ENCODE assay signal across 22 cellular contexts in the genomic region with DNA sequence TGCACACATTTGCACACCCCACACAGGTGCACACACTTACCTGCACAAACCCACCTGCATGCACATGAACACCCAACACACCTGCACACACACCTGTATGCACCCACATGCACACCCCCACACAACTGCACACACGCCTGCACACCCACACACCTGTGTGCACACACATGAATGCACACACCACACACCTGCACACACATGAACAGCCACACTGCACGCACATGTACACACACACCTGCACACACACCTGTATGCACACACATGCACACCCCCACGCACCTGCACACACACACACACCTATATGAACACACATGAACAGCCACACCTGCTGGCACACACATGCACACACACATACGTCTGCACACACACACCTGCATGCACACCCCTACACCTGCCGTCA.
"Had no signal": no experiment of that assay in that cellular context is flagged by ENCODE, and none has a peak within 500 bp of the region (broad histone marks: within the 10 kb centered on the region; RNA-seq: fewer than 3 reads in every experiment).

No MANE protein-coding gene starts in this region.

- H3K27ac ChIP-seq: Peyer's patch, RWPE1 had no signal

- H3K27me3 ChIP-seq: Peyer's patch had no signal

- DNase-seq: activated CD4-positive, alpha-beta T cell treated with anti-CD3 and anti-CD28 coated beads for 48 hours; activated CD4-positive, alpha-beta T cell treated with anti-CD3 and anti-CD28 coated beads, Interleukin-2, amount 50 U/mL, for 48 hours; activated CD4-positive, CD25-positive, alpha-beta regulatory T cell treated with anti-CD3 and anti-CD28 coated beads, Interleukin-2, amount 50 U/mL, for 72 hours; activated CD8-positive, alpha-beta memory T cell treated with anti-CD3 and anti-CD28 coated beads, Interleukin-2, amount 10 ng/mL, durations not matched to agents 7 days and 5 days; activated effector memory CD4-positive, alpha-beta T cell treated with Interleukin-2 at 50 U/mL for 16 hours; activated naive CD4-positive, alpha-beta T cell; activated T-cell treated with anti-CD3 and anti-CD28 coated beads, Interleukin-2, amount 50 U/mL, for 24 hours; amygdala; IMR-90; KG1; NCI-H1092; NCI-H1417; NCI-H1694; NCI-H2029; NCI-H446; NCI-H524; Peyer's patch; SIG-M5; T-helper 17 cell; T-helper 9 cell had no signal

- H3K36me3 ChIP-seq: Peyer's patch had no signal

- H3K4me3 ChIP-seq: Peyer's patch had no signal

- H3K4me1 ChIP-seq: Peyer's patch had no signal

- H3K9me3 ChIP-seq: Peyer's patch had no signal

- ATAC-seq: activated CD8-positive, alpha-beta memory T cell treated with anti-CD3 and anti-CD28 coated beads, Interleukin-2, amount 10 ng/mL, durations not matched to agents 7 days and 5 days; T-helper 17 cell; WTC11 had no signal
